Comparison of ENCODE assay signal across 8 cellular contexts in the genomic region with DNA sequence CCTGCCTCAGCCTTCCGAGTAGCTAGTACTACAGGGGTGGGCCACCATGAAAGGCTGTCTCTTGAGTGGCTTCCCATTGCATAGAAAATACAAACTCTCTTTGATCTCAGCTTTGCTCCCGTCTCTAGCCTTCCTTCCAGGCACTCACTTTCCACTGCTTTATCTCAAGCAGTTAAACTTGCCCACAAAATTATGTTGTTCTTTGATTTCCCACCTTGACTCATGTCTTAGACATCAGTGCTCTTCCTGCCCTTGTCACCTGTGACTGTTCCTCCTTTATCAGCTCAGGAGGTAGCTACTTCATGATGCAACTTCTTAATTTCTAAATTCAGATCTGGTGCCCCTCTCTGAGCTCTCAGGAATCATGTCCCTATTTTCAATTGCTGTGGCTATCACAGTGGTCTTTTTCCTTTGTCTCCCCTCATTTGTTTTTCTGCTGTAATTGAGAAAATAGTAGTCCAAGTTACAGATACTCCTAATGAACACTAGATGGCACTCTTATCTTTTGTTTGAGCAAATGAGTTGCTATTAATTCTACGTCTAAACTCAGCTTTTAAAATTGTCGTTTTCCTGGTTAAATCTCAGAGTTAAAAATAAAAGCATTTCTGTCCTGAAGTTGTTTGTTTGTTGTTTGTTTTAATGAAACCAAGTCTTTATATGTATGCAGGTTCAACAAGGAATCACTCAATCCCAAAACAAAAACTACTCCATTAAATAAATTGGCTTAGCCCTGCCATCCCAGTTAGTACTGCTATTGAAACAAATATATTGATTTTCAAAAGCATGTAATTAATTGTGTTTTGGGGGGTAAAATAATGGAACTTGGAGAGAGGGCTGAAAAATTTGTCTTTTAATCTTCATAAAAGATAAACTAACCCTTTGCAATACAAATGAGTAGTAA. TPM values are rescaled to one million over a fixed set of nuclear protein-coding genes. Genes with fewer than 3 reads are reported as not detected.
DNase-seq lines count a peak whose midpoint lies in the region; ATAC-seq and TF ChIP-seq lines count a peak whose summit lies in the region.

No MANE protein-coding gene starts in this region.

- no peak overlapping the region for H3K23ac ChIP-seq in neuronal stem cell (ENCODE audit: low read depth, low read length, poor library complexity)

- no peaks in the 10 kb centered on the region for H3K4me1 Mint-ChIP-seq in endothelial cell (ENCODE audit: unreplicated experiment)

- H3K27ac ChIP-seq in neuronal stem cell (replicated peaks; ENCODE audit: low read length), result no peak overlapping the region

- no peak overlapping the region for H2BK12ac ChIP-seq in neuronal stem cell (ENCODE audit: low read length)

- H3K4me2 ChIP-seq in neuronal stem cell (ENCODE audit: insufficient read depth, low read length, poor library complexity, severe bottlenecking), result no peak overlapping the region

- no CpG with 5 or more reads among the region's 4 CpGs for WGBS in neuronal stem cell (ENCODE audit: extremely low coverage in 2 of 2, insufficient read length in 2 of 2, insufficient replicate concordance in 1 of 2), 2 donors

- no peak overlapping the region for H4K91ac ChIP-seq in neuronal stem cell (ENCODE audit: low read depth, low read length, poor library complexity)

- no peak overlapping the region for H3K14ac ChIP-seq in neuronal stem cell (ENCODE audit: low read length)

- H3K36me3 ChIP-seq in neuronal stem cell (replicated peaks in 1 of 2; ENCODE audit: control insufficient read depth in 2 of 2, insufficient read depth in 2 of 2, low read length in 2 of 2), result no peaks in the 10 kb centered on the region

- no peak overlapping the region for H4K8ac ChIP-seq in neuronal stem cell (ENCODE audit: low read depth, low read length)

- DNase-seq in EH (ENCODE audit: low read depth) (peak; percentile 62), HS-27A (ENCODE audit: low read depth) (peak; percentile 8), OCI-M1 (lab: John Stamatoyannopoulos, UW) (peak; percentile 81), endothelial cell (ENCODE audit: low spot score) (no peak), neuronal stem cell (ENCODE audit: low spot score) (peak; percentile 42), mesenteric fat pad (ENCODE audit: low spot score) (no peak)
- DNase-seq in stimulated activated CD4-positive, alpha-beta T cell treated with anti-CD3 and anti-CD28 coated beads, Interleukin-15, amount 100 ng/mL, for 24 hours, result no peak

- no peak overlapping the region for H3K18ac ChIP-seq in neuronal stem cell (ENCODE audit: low read length)

- no peak overlapping the region for H2BK120ac ChIP-seq in neuronal stem cell (ENCODE audit: low read depth, low read length)

- H2BK5ac ChIP-seq in neuronal stem cell (ENCODE audit: low read length), result no peak overlapping the region

- H3K27ac Mint-ChIP-seq in endothelial cell (ENCODE audit: unreplicated experiment), result no peak overlapping the region

- H3K9me3 Mint-ChIP-seq in endothelial cell (ENCODE audit: unreplicated experiment), result no peaks in the 10 kb centered on the region

- H3K4me3 Mint-ChIP-seq in endothelial cell (ENCODE audit: unreplicated experiment), result no peak overlapping the region

- TF ChIP-seq CTCF in endothelial cell (IDR thresholded peaks at IDR 0.05; ENCODE audit: unreplicated experiment), result peak; percentile 88

- ATAC-seq in GM21717 (IDR thresholded peaks at IDR 0.05; ENCODE audit: unreplicated experiment), result no peak

- H3K4me1 ChIP-seq in neuronal stem cell (ENCODE audit: control insufficient read depth in 2 of 2, insufficient read depth in 1 of 2, low read depth in 1 of 2, low read length in 2 of 2), result peaks cover 0 to 3% of the 10 kb centered on the region in 2 donors

- H3K27me3 Mint-ChIP-seq in endothelial cell (ENCODE audit: unreplicated experiment), result no peaks in the 10 kb centered on the region

- H3K9ac ChIP-seq in neuronal stem cell (ENCODE audit: low read depth, low read length, poor library complexity), result no peak overlapping the region

- no peaks in the 10 kb centered on the region for H3K36me3 Mint-ChIP-seq in endothelial cell (ENCODE audit: low read depth, unreplicated experiment)

- H3K4me3 ChIP-seq in neuronal stem cell (ENCODE audit: low read length in 2 of 2), result no peak overlapping the region

- H3K9me3 ChIP-seq in neuronal stem cell (replicated peaks in 1 of 2; ENCODE audit: control insufficient read depth in 2 of 2, insufficient read depth in 1 of 2, low read depth in 1 of 2, low read length in 2 of 2), result no peaks in the 10 kb centered on the region

- H3K4ac ChIP-seq in neuronal stem cell (ENCODE audit: low read length), result no peak overlapping the region

- no peak overlapping the region for H2BK15ac ChIP-seq in neuronal stem cell (ENCODE audit: low read length)

- no peak overlapping the region for H2AK5ac ChIP-seq in neuronal stem cell (ENCODE audit: low read depth, low read length)

- no peaks in the 10 kb centered on the region for H3K27me3 ChIP-seq in neuronal stem cell (ENCODE audit: control insufficient read depth in 3 of 3, insufficient read depth in 3 of 3, low read depth in 1 of 3, low read length in 3 of 3)

- H3K79me1 ChIP-seq in neuronal stem cell (ENCODE audit: low read depth, low read length), result no peaks in the 10 kb centered on the region

- peak overlapping the region; percentile 46 for H2AFZ ChIP-seq in neuronal stem cell (ENCODE audit: low read length)

RNA-seq across cellular contexts. Expression of gene GREB1L, which starts 46.9 kb away (rescaled TPM):
- total RNA-seq in endothelial cell (ENCODE audit: unreplicated experiment) (105 TPM), mesenteric fat pad (8.6 TPM)
- polyA plus RNA-seq in neuronal stem cell (2013, experiment 1 of 2), result 59.3 TPM
- polyA plus RNA-seq in neuronal stem cell (2013, experiment 2 of 2), result 59.9 TPM

Comparison
In these comparisons a context has a peak if more than half of its experiments do, and no peak if none do; other contexts are left out.
1. DNase-seq: peak in EH (single experiment), HS-27A (single experiment), OCI-M1 (single experiment) and neuronal stem cell (single experiment); none in endothelial cell (single experiment), mesenteric fat pad (single experiment) and stimulated activated CD4-positive, alpha-beta T cell treated with anti-CD3 and anti-CD28 coated beads, Interleukin-15, amount 100 ng/mL, for 24 hours (single experiment).
2. RNA of gene GREB1L, which starts 46.9 kb away (total RNA-seq): 105 TPM in endothelial cell (single experiment); 8.6 TPM in mesenteric fat pad (single experiment); every median in the first group is over 10 times any median in the second.